2 cellular contexts compared by ENCODE assay signal in the genomic region with DNA sequence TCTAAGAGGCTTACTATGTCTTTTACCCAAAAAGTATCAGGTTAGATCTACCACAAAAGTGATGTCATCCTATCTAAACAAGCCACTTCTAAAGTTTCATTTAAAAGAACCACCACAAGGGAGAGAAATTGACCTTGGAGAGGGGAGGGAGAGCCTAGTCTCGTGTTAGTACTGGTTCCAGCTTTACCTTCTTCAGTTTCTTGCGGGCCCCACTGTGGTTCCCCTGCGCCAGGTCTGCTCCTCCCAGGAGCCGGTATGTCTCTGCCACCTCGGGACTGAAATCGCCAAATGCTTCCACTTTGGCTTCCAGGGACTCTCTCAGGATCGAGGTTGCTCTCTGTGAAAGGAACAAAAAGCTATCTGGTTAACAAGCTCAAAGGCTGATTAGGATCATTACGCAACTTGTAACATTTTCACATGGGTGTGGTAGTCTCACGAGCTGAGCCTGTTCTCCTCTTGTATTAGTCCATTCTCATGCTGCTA.
TF ChIP-seq lines count a peak whose summit lies in the region.

No MANE protein-coding gene starts in this region.

TF ChIP-seq in SK-N-SH, 30 proteins besides CTCF, POLR2A, EP300 and RAD21 (continued from another document):
- TF ChIP-seq TEAD4 (IDR thresholded peaks at IDR 0.05; ENCODE audit: borderline replicate concordance, insufficient read depth) (no peak), FOXJ3 (CRISPR knock-in tag; IDR thresholded peaks at IDR 0.05) (no peak), CHD2 (IDR thresholded peaks at IDR 0.05; ENCODE audit: low read length, partially characterized antibody) (no peak), NFIC (IDR thresholded peaks at IDR 0.05; ENCODE audit: borderline replicate concordance) (no peak)
- TF ChIP-seq, protein P1, sequence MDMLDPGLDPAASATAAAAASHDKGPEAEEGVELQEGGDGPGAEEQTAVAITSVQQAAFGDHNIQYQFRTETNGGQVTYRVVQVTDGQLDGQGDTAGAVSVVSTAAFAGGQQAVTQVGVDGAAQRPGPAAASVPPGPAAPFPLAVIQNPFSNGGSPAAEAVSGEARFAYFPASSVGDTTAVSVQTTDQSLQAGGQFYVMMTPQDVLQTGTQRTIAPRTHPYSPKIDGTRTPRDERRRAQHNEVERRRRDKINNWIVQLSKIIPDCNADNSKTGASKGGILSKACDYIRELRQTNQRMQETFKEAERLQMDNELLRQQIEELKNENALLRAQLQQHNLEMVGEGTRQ (IDR thresholded peaks at IDR 0.05; ENCODE audit: borderline replicate concordance, low read depth, low read length) = no peak
- TF ChIP-seq, protein P2, sequence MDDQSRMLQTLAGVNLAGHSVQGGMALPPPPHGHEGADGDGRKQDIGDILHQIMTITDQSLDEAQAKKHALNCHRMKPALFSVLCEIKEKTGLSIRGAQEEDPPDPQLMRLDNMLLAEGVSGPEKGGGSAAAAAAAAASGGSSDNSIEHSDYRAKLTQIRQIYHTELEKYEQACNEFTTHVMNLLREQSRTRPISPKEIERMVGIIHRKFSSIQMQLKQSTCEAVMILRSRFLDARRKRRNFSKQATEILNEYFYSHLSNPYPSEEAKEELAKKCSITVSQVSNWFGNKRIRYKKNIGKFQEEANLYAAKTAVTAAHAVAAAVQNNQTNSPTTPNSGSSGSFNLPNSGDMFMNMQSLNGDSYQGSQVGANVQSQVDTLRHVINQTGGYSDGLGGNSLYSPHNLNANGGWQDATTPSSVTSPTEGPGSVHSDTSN (IDR thresholded peaks at IDR 0.05) = no peak
- TF ChIP-seq, protein P3, sequence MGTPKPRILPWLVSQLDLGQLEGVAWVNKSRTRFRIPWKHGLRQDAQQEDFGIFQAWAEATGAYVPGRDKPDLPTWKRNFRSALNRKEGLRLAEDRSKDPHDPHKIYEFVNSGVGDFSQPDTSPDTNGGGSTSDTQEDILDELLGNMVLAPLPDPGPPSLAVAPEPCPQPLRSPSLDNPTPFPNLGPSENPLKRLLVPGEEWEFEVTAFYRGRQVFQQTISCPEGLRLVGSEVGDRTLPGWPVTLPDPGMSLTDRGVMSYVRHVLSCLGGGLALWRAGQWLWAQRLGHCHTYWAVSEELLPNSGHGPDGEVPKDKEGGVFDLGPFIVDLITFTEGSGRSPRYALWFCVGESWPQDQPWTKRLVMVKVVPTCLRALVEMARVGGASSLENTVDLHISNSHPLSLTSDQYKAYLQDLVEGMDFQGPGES (IDR thresholded peaks at IDR 0.05; ENCODE audit: low read depth, low read length) = no peak

TF ChIP-seq in SK-N-SH treated with all-trans-retinoic acid at 6 μM for 48 hours, 23 proteins besides CTCF, POLR2A, EP300 and RAD21 (continued from another document):
- TF ChIP-seq, protein P4, sequence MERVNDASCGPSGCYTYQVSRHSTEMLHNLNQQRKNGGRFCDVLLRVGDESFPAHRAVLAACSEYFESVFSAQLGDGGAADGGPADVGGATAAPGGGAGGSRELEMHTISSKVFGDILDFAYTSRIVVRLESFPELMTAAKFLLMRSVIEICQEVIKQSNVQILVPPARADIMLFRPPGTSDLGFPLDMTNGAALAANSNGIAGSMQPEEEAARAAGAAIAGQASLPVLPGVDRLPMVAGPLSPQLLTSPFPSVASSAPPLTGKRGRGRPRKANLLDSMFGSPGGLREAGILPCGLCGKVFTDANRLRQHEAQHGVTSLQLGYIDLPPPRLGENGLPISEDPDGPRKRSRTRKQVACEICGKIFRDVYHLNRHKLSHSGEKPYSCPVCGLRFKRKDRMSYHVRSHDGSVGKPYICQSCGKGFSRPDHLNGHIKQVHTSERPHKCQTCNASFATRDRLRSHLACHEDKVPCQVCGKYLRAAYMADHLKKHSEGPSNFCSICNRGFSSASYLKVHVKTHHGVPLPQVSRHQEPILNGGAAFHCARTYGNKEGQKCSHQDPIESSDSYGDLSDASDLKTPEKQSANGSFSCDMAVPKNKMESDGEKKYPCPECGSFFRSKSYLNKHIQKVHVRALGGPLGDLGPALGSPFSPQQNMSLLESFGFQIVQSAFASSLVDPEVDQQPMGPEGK (CRISPR knock-in tag; IDR thresholded peaks at IDR 0.05; ENCODE audit: borderline replicate concordance) = no peak
- no peak for TF ChIP-seq ZNF70 (CRISPR knock-in tag; IDR thresholded peaks at IDR 0.05)
- no peak for TF ChIP-seq OSR1 (CRISPR knock-in tag; IDR thresholded peaks at IDR 0.05)
- no peak for TF ChIP-seq ISL1 (CRISPR knock-in tag; IDR thresholded peaks at IDR 0.05)
- no peak for TF ChIP-seq SNAI2 (CRISPR knock-in tag; IDR thresholded peaks at IDR 0.05)
- no peak for TF ChIP-seq RARB (CRISPR knock-in tag; IDR thresholded peaks at IDR 0.05)
